In the genomic region with DNA sequence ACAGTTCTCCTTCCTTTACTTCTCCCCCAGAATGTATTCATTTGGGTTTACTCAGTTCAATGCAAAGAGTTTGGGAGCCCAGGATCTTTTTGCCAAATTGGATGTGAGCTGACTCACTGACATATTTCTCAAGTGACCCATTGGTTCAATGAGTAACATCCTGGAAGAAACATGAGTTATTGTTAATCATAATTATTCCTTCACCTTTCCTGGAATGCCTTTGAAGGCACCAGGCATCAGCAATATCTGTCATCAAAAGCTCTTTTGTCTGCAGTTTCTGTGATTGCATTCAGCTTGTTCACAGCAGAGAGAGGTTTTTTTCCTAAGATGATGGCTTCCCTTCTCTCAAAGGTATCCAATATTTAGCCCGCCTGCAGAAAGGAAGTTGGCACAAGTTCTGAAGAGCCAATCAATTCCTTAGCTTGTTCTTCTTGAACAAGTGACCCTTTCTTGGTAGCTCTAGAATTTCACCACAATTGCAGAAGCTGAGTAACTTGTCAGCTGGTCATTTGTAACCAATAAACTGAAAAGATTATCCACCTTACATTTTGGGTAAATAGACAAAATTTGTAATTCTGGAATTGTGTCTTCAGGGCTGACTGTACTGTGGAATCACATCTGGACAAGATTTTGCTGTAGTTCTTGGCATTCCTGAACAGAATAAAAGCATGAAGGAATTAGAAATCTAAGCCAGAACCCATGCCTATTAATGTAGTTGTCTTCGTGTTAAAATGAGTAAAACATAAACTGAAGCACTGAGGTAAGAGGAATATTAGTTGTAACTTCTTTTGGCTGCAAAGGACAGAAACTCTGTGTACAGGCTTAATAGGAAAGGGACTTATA, we compare ENCODE assay signal across 11 cellular contexts.
A peak's percentile ranks its signal among the peaks of the same experiment; 100 is the strongest.
DNase-seq lines count a peak whose midpoint lies in the region; ATAC-seq and TF ChIP-seq lines count a peak whose summit lies in the region.
"Had no signal": no experiment of that assay in that cellular context is flagged by ENCODE, and none has a peak within 500 bp of the region (broad histone marks: within the 10 kb centered on the region; RNA-seq: fewer than 3 reads in every experiment).

No MANE protein-coding gene starts in this region.

- H3K4me1 Mint-ChIP-seq in type B pancreatic cell (ENCODE audit: unreplicated experiment) = peaks cover 19% of the 10 kb centered on the region
- H3K4me1 Mint-ChIP-seq: central memory CD8-positive, alpha-beta T cell had no signal

- H3K4me3 Mint-ChIP-seq in type B pancreatic cell = no peak overlapping the region
- H3K4me3 Mint-ChIP-seq: central memory CD8-positive, alpha-beta T cell; stimulated activated naive CD8-positive, alpha-beta T cell treated with anti-CD3 and anti-CD28 coated beads, Interleukin-15, Interleukin-2, amounts not matched to agents 100 ng/mL and 50 ng/mL, for 24 hours had no signal

- H3K27ac Mint-ChIP-seq in type B pancreatic cell = peak overlapping the region; percentile 53
- H3K27ac Mint-ChIP-seq: stimulated activated naive CD8-positive, alpha-beta T cell treated with anti-CD3 and anti-CD28 coated beads, Interleukin-15, Interleukin-2, amounts not matched to agents 100 ng/mL and 50 ng/mL, for 24 hours had no signal

- peaks cover 3% of the 10 kb centered on the region for H3K27me3 Mint-ChIP-seq in type B pancreatic cell

- no peak for ATAC-seq in GM21447 (IDR thresholded peaks at IDR 0.05; ENCODE audit: unreplicated experiment)
- no peak for ATAC-seq in GM21390 (IDR thresholded peaks at IDR 0.05; ENCODE audit: unreplicated experiment)

- TF ChIP-seq CTCF in type B pancreatic cell (conservative IDR thresholded peaks at IDR 0.05) = no peak

- no peaks in the 10 kb centered on the region for H3K36me3 Mint-ChIP-seq in type B pancreatic cell

- H3K9me3 Mint-ChIP-seq in type B pancreatic cell = no peaks in the 10 kb centered on the region
- H3K9me3 Mint-ChIP-seq: central memory CD8-positive, alpha-beta T cell; stimulated activated naive CD8-positive, alpha-beta T cell treated with anti-CD3 and anti-CD28 coated beads, Interleukin-15, Interleukin-2, amounts not matched to agents 100 ng/mL and 50 ng/mL, for 24 hours had no signal

- peak; percentile 63 for DNase-seq in HS-27A (ENCODE audit: low read depth)
- peak; percentile 75 for DNase-seq in astrocyte of the hippocampus (ENCODE audit: low read depth, low spot score)
- DNase-seq in iris pigment epithelial cell (ENCODE audit: low read depth) = peak; percentile 91
- no peak for DNase-seq in type B pancreatic cell (ENCODE audit: extremely low spot score, unreplicated experiment)
- DNase-seq in epidermal melanocyte (ENCODE audit: insufficient read length, low spot score) = no peak
- DNase-seq: NCI-H146, small intestine had no signal

Comparison
In these comparisons a context has a peak if more than half of its experiments do, and no peak if none do; other contexts are left out.
1. DNase-seq: peak in HS-27A (single experiment), astrocyte of the hippocampus (single experiment) and iris pigment epithelial cell (single experiment); none in type B pancreatic cell (single experiment) and epidermal melanocyte (single experiment).